Comparison of ENCODE assay signal across 10 cellular contexts in the genomic region with DNA sequence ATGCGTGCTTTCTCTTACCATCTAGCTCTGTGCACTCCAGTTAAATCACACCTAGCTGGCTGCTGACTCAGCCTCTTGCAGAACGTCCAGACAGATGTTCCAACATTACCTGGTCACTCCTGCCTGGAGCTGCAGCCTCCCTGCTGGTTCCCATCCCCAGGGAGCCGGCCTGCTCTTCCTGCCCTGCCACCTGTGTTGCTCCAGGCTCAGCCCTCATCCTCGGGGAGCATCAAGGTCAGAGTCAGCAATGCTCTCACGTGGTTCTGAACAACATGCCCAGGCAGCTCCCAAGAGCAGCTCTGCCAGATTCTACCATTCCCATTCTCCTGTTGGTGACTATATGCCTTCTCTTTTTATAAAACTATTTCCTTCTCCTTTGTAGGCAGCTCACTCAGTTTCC.
DNase-seq lines count a peak whose midpoint lies in the region; ATAC-seq, FAIRE-seq and TF ChIP-seq lines count a peak whose summit lies in the region.
"Had no signal": no experiment of that assay in that cellular context is flagged by ENCODE, and none has a peak within 500 bp of the region (broad histone marks: within the 10 kb centered on the region; RNA-seq: fewer than 3 reads in every experiment).

No MANE protein-coding gene starts in this region.

- H3K4me3 ChIP-seq in GM23338 (no peak overlapping the region), bronchial epithelial cell (ENCODE audit: low read depth, low read length) (no peak overlapping the region), parathyroid adenoma (ENCODE audit: low read depth, low read length) (no peak overlapping the region)

- no peak overlapping the region; the same call in 1 of the 2 replicates for H3K27ac Mint-ChIP-seq in GM23338
- H3K27ac Mint-ChIP-seq in activated T-cell treated with anti-CD3 and anti-CD28 coated beads, Interleukin-2, amount 50 U/mL, for 72 hours = no peak overlapping the region
- H3K27ac Mint-ChIP-seq: activated CD4-positive, alpha-beta memory T cell treated with anti-CD3 and anti-CD28 coated beads, Interleukin-2, amount 10 ng/mL, durations not matched to agents 7 days and 5 days had no signal

- H3K27ac ChIP-seq in GM23338 (ENCODE audit: low read depth) (no peak overlapping the region), parathyroid adenoma (peak overlapping the region; percentile 29)

- ATAC-seq in GM23338 = peak; percentile 28; the same call in 2 of the 3 replicates
- no peak for ATAC-seq in GM21515 (IDR thresholded peaks at IDR 0.05; ENCODE audit: unreplicated experiment)
- ATAC-seq in activated T-cell treated with anti-CD3 and anti-CD28 coated beads, Interleukin-2, amount 50 U/mL, for 72 hours (replicated peaks in 1 of 2) = no peak

- H3K9me3 ChIP-seq in parathyroid adenoma (ENCODE audit: control insufficient read depth, low read length) = no peaks in the 10 kb centered on the region

- H3K9me2 ChIP-seq in GM23338 (ENCODE audit: insufficient read depth) = no peaks in the 10 kb centered on the region

- peaks cover 8% of the 10 kb centered on the region for H3K36me3 Mint-ChIP-seq in GM23338 (ENCODE audit: low read depth)
- no peaks in the 10 kb centered on the region for H3K36me3 Mint-ChIP-seq in activated T-cell treated with anti-CD3 and anti-CD28 coated beads, Interleukin-2, amount 50 U/mL, for 72 hours (ENCODE audit: insufficient read depth in 2 of 2)

- peaks cover 11% of the 10 kb centered on the region for H3K9me3 Mint-ChIP-seq in GM23338
- H3K9me3 Mint-ChIP-seq in activated T-cell treated with anti-CD3 and anti-CD28 coated beads, Interleukin-2, amount 50 U/mL, for 72 hours = no peaks in the 10 kb centered on the region
- H3K9me3 Mint-ChIP-seq: activated CD4-positive, alpha-beta memory T cell treated with anti-CD3 and anti-CD28 coated beads, Interleukin-2, amount 10 ng/mL, durations not matched to agents 7 days and 5 days had no signal

- H2AFZ ChIP-seq in GM23338 (0 out of 2 replicates have a peak overlapping the region, but pooled peaks have one; percentile 32), parathyroid adenoma (no peak overlapping the region)

- H3K4me1 Mint-ChIP-seq in GM23338 = peaks cover 25% of the 10 kb centered on the region
- peaks cover 9% of the 10 kb centered on the region for H3K4me1 Mint-ChIP-seq in activated T-cell treated with anti-CD3 and anti-CD28 coated beads, Interleukin-2, amount 50 U/mL, for 72 hours (ENCODE audit: low read depth)

- no peaks in the 10 kb centered on the region for H3K36me3 ChIP-seq in GM23338 (ENCODE audit: insufficient read depth)
- no peaks in the 10 kb centered on the region for H3K36me3 ChIP-seq in bronchial epithelial cell (ENCODE audit: control insufficient read depth, insufficient read depth, low read length)
- H3K36me3 ChIP-seq in parathyroid adenoma (ENCODE audit: control insufficient read depth, insufficient read depth, low read length) = no peaks in the 10 kb centered on the region

- TF ChIP-seq CTCF in GM23338 (conservative IDR thresholded peaks at IDR 0.05; ENCODE audit: low read depth in 2 of 2) (no peak), bronchial epithelial cell (IDR thresholded peaks at IDR 0.05; ENCODE audit: insufficient read depth, low read length, severe bottlenecking) (peak; percentile 2), parathyroid adenoma (IDR thresholded peaks at IDR 0.05) (no peak)

- H3F3A ChIP-seq in GM23338 (replicated peaks; ENCODE audit: low read depth) = no peaks in the 10 kb centered on the region

- no peak overlapping the region for H3K4me3 Mint-ChIP-seq in GM23338
- H3K4me3 Mint-ChIP-seq in activated T-cell treated with anti-CD3 and anti-CD28 coated beads, Interleukin-2, amount 50 U/mL, for 72 hours = no peak overlapping the region
- H3K4me3 Mint-ChIP-seq: activated CD4-positive, alpha-beta memory T cell treated with anti-CD3 and anti-CD28 coated beads, Interleukin-2, amount 10 ng/mL, durations not matched to agents 7 days and 5 days had no signal

- H3K4me1 ChIP-seq in GM23338 (ENCODE audit: insufficient read depth) (peaks cover 4% of the 10 kb centered on the region), parathyroid adenoma (peaks cover 7% of the 10 kb centered on the region)

- no peaks in the 10 kb centered on the region for H3K27me3 ChIP-seq in GM23338 (ENCODE audit: insufficient read depth)
- H3K27me3 ChIP-seq in bronchial epithelial cell (ENCODE audit: control insufficient read depth, insufficient read depth, low read length) = no peaks in the 10 kb centered on the region
- H3K27me3 ChIP-seq in parathyroid adenoma (ENCODE audit: control insufficient read depth, insufficient read depth, low read length) = no peaks in the 10 kb centered on the region

- peak overlapping the region; percentile 10; the same call in 1 of the 2 replicates for H3K4me2 ChIP-seq in GM23338
- H3K4me2 ChIP-seq in parathyroid adenoma (ENCODE audit: low read length) = peak overlapping the region; percentile 14

- FAIRE-seq in bronchial epithelial cell (lab: Jason Lieb, UNC) = peak; percentile 99
- FAIRE-seq: D721Med had no signal

- no peaks in the 10 kb centered on the region for H3K79me2 ChIP-seq in GM23338 (replicated peaks; ENCODE audit: insufficient read depth)
- H3K79me2 ChIP-seq in parathyroid adenoma = no peaks in the 10 kb centered on the region

- peaks cover 24% of the 10 kb centered on the region for H3K27me3 Mint-ChIP-seq in GM23338 (ENCODE audit: insufficient read depth, low read depth, poor library complexity)
- H3K27me3 Mint-ChIP-seq in activated T-cell treated with anti-CD3 and anti-CD28 coated beads, Interleukin-2, amount 50 U/mL, for 72 hours (ENCODE audit: low read depth) = no peaks in the 10 kb centered on the region

- no peak for DNase-seq in GM23338 (ENCODE audit: low spot score)
- DNase-seq in NCI-H2107 treated with DMSO at 0.1 percent for 48 hours (lab: John Stamatoyannopoulos, UW; ENCODE audit: unreplicated experiment) = peak; percentile 85
- DNase-seq in bronchial epithelial cell (ENCODE audit: low read depth) = peak; percentile 96
- no peak for DNase-seq in 8988T
- DNase-seq in activated CD8-positive, alpha-beta memory T cell treated with anti-CD3 and anti-CD28 coated beads for 24 hours = no peak
- DNase-seq in activated T-cell treated with anti-CD3 and anti-CD28 coated beads, Interleukin-2, amount 50 U/mL, for 72 hours = no peak
- DNase-seq: activated CD4-positive, alpha-beta memory T cell treated with anti-CD3 and anti-CD28 coated beads, Interleukin-2, amount 10 ng/mL, durations not matched to agents 7 days and 5 days had no signal

- H4K20me1 ChIP-seq in GM23338 (replicated peaks; ENCODE audit: insufficient read depth) = no peaks in the 10 kb centered on the region

- H3K9ac ChIP-seq in parathyroid adenoma = no peak overlapping the region

TF ChIP-seq in GM23338, 12 proteins besides CTCF, POLR2A, EP300 and RAD21 (continues in another document):
- no peak for TF ChIP-seq EZH2phosphoT487 (IDR thresholded peaks at IDR 0.05; ENCODE audit: unreplicated experiment)
- no peak for TF ChIP-seq NANOG (IDR thresholded peaks at IDR 0.05; ENCODE audit: borderline replicate concordance)
- no peak for TF ChIP-seq EZH2 (IDR thresholded peaks at IDR 0.05; ENCODE audit: low read depth, unreplicated experiment)
- TF ChIP-seq JUNB (IDR thresholded peaks at IDR 0.05; ENCODE audit: unreplicated experiment) = no peak
- TF ChIP-seq ZNF331 (CRISPR knock-in tag; IDR thresholded peaks at IDR 0.05; ENCODE audit: low read depth) = no peak
- TF ChIP-seq CREB1 (CRISPR knock-in tag; IDR thresholded peaks at IDR 0.05; ENCODE audit: low read depth) = no peak
- TF ChIP-seq, protein P1, sequence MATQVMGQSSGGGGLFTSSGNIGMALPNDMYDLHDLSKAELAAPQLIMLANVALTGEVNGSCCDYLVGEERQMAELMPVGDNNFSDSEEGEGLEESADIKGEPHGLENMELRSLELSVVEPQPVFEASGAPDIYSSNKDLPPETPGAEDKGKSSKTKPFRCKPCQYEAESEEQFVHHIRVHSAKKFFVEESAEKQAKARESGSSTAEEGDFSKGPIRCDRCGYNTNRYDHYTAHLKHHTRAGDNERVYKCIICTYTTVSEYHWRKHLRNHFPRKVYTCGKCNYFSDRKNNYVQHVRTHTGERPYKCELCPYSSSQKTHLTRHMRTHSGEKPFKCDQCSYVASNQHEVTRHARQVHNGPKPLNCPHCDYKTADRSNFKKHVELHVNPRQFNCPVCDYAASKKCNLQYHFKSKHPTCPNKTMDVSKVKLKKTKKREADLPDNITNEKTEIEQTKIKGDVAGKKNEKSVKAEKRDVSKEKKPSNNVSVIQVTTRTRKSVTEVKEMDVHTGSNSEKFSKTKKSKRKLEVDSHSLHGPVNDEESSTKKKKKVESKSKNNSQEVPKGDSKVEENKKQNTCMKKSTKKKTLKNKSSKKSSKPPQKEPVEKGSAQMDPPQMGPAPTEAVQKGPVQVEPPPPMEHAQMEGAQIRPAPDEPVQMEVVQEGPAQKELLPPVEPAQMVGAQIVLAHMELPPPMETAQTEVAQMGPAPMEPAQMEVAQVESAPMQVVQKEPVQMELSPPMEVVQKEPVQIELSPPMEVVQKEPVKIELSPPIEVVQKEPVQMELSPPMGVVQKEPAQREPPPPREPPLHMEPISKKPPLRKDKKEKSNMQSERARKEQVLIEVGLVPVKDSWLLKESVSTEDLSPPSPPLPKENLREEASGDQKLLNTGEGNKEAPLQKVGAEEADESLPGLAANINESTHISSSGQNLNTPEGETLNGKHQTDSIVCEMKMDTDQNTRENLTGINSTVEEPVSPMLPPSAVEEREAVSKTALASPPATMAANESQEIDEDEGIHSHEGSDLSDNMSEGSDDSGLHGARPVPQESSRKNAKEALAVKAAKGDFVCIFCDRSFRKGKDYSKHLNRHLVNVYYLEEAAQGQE (IDR thresholded peaks at IDR 0.05; ENCODE audit: unreplicated experiment) = no peak

Comparison
In these comparisons a context has a peak if more than half of its experiments do, and no peak if none do; other contexts are left out.
1. DNase-seq: peak in NCI-H2107 treated with DMSO at 0.1 percent for 48 hours (single experiment) and bronchial epithelial cell (single experiment); none in GM23338 (single experiment), 8988T (single experiment), activated CD8-positive, alpha-beta memory T cell treated with anti-CD3 and anti-CD28 coated beads for 24 hours (single experiment) and activated T-cell treated with anti-CD3 and anti-CD28 coated beads, Interleukin-2, amount 50 U/mL, for 72 hours (0 of 2).